2 cellular contexts compared by ENCODE assay signal in the genomic region with DNA sequence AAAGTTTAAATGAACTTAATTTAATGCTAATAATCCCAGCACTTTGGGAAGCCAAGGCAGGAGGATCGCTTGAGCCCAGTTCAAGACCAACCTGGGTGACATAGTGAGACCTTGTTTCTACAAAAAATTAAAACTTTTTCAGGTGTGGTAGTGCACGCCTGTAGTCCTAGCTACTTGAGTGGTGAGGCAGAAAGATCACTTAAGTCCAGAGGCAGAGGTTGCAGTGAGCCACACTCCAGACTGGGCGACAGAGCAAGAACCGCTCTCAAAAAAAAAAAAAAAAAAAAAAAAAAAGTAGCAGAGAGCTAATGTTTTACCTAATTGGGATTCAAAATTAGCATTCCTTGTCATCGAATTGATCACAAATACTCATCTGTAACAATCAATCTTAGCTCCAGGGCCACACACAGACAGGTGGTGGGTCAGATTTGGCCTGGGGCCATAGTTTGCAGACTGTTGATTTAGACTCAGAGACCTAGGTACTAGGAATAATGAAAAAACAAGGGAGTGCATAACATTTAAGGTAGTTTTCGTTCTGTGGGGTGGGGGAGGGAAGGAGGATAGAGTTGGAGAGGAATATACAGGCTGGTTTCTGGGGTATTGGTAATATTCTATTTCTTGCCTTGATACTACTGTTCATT.
TF ChIP-seq lines count a peak whose summit lies in the region.

No MANE protein-coding gene starts in this region.

TF ChIP-seq in K562, 482 proteins besides CTCF, POLR2A, EP300 and RAD21:
- no peak for TF ChIP-seq MTA3 (IDR thresholded peaks at IDR 0.05; ENCODE audit: borderline replicate concordance)
- TF ChIP-seq LARP7 (IDR thresholded peaks at IDR 0.05) = no peak
- TF ChIP-seq NCOA4 (IDR thresholded peaks at IDR 0.05; ENCODE audit: partially characterized antibody) = no peak
- TF ChIP-seq NFIC (IDR thresholded peaks at IDR 0.05) = peak; percentile 43
- no peak for TF ChIP-seq ETV6 (IDR thresholded peaks at IDR 0.05; ENCODE audit: borderline replicate concordance in 1 of 2, low read depth in 2 of 2, low read length in 1 of 2)
- TF ChIP-seq ETV6 (CRISPR knock-in tag; IDR thresholded peaks at IDR 0.05; ENCODE audit: borderline replicate concordance) = no peak
- TF ChIP-seq MEF2A (IDR thresholded peaks at IDR 0.05; ENCODE audit: control insufficient read depth, low read depth, low read length) = no peak
TF ChIP-seq in K562: peak in this region for 1.

TF ChIP-seq in WTC11, 78 proteins besides CTCF, POLR2A, EP300 and RAD21:
- TF ChIP-seq, protein P1, sequence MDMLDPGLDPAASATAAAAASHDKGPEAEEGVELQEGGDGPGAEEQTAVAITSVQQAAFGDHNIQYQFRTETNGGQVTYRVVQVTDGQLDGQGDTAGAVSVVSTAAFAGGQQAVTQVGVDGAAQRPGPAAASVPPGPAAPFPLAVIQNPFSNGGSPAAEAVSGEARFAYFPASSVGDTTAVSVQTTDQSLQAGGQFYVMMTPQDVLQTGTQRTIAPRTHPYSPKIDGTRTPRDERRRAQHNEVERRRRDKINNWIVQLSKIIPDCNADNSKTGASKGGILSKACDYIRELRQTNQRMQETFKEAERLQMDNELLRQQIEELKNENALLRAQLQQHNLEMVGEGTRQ (CRISPR knock-in tag; IDR thresholded peaks at IDR 0.05) = no peak
- TF ChIP-seq, protein P2, sequence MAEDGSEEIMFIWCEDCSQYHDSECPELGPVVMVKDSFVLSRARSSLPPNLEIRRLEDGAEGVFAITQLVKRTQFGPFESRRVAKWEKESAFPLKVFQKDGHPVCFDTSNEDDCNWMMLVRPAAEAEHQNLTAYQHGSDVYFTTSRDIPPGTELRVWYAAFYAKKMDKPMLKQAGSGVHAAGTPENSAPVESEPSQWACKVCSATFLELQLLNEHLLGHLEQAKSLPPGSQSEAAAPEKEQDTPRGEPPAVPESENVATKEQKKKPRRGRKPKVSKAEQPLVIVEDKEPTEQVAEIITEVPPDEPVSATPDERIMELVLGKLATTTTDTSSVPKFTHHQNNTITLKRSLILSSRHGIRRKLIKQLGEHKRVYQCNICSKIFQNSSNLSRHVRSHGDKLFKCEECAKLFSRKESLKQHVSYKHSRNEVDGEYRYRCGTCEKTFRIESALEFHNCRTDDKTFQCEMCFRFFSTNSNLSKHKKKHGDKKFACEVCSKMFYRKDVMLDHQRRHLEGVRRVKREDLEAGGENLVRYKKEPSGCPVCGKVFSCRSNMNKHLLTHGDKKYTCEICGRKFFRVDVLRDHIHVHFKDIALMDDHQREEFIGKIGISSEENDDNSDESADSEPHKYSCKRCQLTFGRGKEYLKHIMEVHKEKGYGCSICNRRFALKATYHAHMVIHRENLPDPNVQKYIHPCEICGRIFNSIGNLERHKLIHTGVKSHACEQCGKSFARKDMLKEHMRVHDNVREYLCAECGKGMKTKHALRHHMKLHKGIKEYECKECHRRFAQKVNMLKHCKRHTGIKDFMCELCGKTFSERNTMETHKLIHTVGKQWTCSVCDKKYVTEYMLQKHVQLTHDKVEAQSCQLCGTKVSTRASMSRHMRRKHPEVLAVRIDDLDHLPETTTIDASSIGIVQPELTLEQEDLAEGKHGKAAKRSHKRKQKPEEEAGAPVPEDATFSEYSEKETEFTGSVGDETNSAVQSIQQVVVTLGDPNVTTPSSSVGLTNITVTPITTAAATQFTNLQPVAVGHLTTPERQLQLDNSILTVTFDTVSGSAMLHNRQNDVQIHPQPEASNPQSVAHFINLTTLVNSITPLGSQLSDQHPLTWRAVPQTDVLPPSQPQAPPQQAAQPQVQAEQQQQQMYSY (CRISPR knock-in tag; IDR thresholded peaks at IDR 0.05) = no peak
- TF ChIP-seq, protein P3, sequence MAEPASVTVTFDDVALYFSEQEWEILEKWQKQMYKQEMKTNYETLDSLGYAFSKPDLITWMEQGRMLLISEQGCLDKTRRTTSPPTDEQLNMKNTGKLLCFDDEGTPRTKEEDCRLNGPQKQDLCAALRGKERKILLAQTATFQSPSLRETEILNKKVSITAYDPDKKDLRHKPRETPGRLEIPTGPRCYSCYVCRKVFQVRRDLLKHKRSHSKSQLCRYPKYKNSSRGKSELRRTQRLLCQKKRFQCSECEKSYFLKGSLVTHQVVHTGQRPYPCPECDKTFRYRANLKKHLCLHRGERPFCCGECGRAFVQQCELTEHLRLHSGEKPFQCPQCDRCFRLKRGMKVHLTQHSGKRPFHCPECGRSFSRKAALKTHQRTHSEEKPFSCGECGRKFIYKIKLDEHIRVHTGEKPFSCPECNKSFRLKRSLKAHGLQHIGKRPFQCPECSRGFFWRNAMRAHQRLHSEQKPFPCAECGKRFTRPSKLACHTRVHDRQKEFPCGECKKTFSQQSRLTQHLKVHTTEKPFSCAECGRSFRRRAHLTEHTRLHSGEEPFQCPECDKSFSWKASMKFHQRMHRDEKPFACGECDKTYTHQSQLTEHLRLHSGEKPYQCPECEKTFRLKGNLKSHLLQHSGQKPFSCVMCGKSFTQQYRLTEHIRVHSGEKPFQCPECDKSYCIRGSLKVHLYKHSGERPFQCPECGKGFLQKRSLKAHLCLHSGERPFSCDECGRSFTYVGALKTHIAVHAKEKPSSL (CRISPR knock-in tag; conservative IDR thresholded peaks at IDR 0.05) = no peak
- TF ChIP-seq NFATC4 (CRISPR knock-in tag; IDR thresholded peaks at IDR 0.05) (no peak), ZNF121 (CRISPR knock-in tag; IDR thresholded peaks at IDR 0.05) (no peak), TEAD1 (CRISPR knock-in tag; IDR thresholded peaks at IDR 0.05) (no peak), ATF3 (CRISPR knock-in tag; conservative IDR thresholded peaks at IDR 0.05) (no peak), ZNF671 (CRISPR knock-in tag; IDR thresholded peaks at IDR 0.05) (no peak), GRHL2 (CRISPR knock-in tag; IDR thresholded peaks at IDR 0.05; ENCODE audit: insufficient replicate concordance, severe bottlenecking) (no peak), FOXJ3 (CRISPR knock-in tag; IDR thresholded peaks at IDR 0.05; ENCODE audit: borderline replicate concordance) (no peak), MYBL2 (CRISPR knock-in tag; IDR thresholded peaks at IDR 0.05) (no peak)
